21 cellular contexts compared by ENCODE assay signal in the genomic region with DNA sequence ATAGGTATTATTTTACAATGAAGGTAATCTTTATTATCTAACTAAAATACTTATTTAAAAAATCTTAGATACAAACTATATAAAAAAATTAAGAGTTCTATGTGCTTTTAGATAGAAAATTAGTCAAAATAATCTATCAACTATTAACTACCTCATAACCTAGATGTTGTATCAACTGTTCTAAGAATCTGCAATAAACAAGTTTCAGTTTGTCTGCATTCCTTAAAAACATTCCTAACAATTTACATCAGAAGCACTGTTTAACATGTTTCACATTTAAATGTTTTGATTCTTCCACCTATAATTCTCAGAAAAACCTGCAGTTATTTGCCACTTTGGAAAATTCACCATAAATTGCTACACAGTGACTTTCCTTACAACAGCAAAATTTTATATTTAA.
"Had no signal": no experiment of that assay in that cellular context is flagged by ENCODE, and none has a peak within 500 bp of the region (broad histone marks: within the 10 kb centered on the region; RNA-seq: fewer than 3 reads in every experiment).

No MANE protein-coding gene starts in this region.

- H3K4me1 ChIP-seq: adrenal gland, esophagus squamous epithelium, gastrocnemius medialis, spleen, suprapubic skin, tibial artery had no signal

- H3K9me3 ChIP-seq: adrenal gland, gastrocnemius medialis, suprapubic skin, tibial artery had no signal

- FAIRE-seq: keratinocyte had no signal

- ATAC-seq: activated CD8-positive, alpha-beta T cell treated with anti-CD3 and anti-CD28 coated beads for 36 hours; activated naive CD4-positive, alpha-beta T cell treated with anti-CD3 and anti-CD28 coated beads, Interleukin-2, amount 50 U/mL, for 72 hours; activated T-cell treated with anti-CD3 and anti-CD28 coated beads, Interleukin-2, amount 50 U/mL, for 72 hours; gastrocnemius medialis; naive thymus-derived CD4-positive, alpha-beta T cell; T-cell had no signal

- H3K27me3 ChIP-seq: adrenal gland, esophagus squamous epithelium, gastrocnemius medialis, ovary, spleen, suprapubic skin, tibial artery had no signal

- DNase-seq: activated B cell treated with CpG ODN at 0.5 μM for 24 hours; activated CD4-positive, alpha-beta T cell treated with anti-CD3 and anti-CD28 coated beads, Interleukin-2, amount 50 U/mL, for 1 hour; activated CD8-positive, alpha-beta T cell treated with anti-CD3 and anti-CD28 coated beads for 36 hours; activated naive CD4-positive, alpha-beta T cell; activated T-cell treated with anti-CD3 and anti-CD28 coated beads, Interleukin-2, amount 50 U/mL, for 72 hours; adrenal gland; aorta; esophagus squamous epithelium; gastrocnemius medialis; glutamatergic neuron; midbrain; naive thymus-derived CD4-positive, alpha-beta T cell; ovary; retina; spleen; stimulated activated naive CD4-positive, alpha-beta T cell; T-cell; tibial artery had no signal

- H3K27ac ChIP-seq: adrenal gland, esophagus squamous epithelium, gastrocnemius medialis, ovary, spleen, suprapubic skin, tibial artery had no signal

- H3K4me3 ChIP-seq: adrenal gland, esophagus squamous epithelium, gastrocnemius medialis, ovary, spleen, suprapubic skin, tibial artery had no signal

- H3K36me3 ChIP-seq: ovary had no signal
